Comparison of ENCODE assay signal across 1 cellular context in genomic region chr3:152656207-152657001, GRCh38.
TF ChIP-seq lines count a peak whose summit lies in the region.

No MANE protein-coding gene starts in this region.

TF ChIP-seq in K562, 482 proteins besides CTCF, POLR2A, EP300 and RAD21 (continued from another document and continues in another):
- TF ChIP-seq, protein P1, sequence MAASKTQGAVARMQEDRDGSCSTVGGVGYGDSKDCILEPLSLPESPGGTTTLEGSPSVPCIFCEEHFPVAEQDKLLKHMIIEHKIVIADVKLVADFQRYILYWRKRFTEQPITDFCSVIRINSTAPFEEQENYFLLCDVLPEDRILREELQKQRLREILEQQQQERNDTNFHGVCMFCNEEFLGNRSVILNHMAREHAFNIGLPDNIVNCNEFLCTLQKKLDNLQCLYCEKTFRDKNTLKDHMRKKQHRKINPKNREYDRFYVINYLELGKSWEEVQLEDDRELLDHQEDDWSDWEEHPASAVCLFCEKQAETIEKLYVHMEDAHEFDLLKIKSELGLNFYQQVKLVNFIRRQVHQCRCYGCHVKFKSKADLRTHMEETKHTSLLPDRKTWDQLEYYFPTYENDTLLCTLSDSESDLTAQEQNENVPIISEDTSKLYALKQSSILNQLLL (CRISPR knock-in tag; IDR thresholded peaks at IDR 0.05; ENCODE audit: borderline replicate concordance), result no peak
- TF ChIP-seq TBL1XR1 (IDR thresholded peaks at IDR 0.05; ENCODE audit: low read length in 2 of 2), result 0 out of 4 replicates have a peak, but pooled peaks of 1 of the 2 experiments have one; percentile 8
- no peak for TF ChIP-seq ZNF512 (tag; IDR thresholded peaks at IDR 0.05)
- no peak for TF ChIP-seq ZNF253 (CRISPR knock-in tag; conservative IDR thresholded peaks at IDR 0.05)
- no peak for TF ChIP-seq MCM3 (IDR thresholded peaks at IDR 0.05)
- TF ChIP-seq BRD4 (IDR thresholded peaks at IDR 0.05), result peak; percentile 81; the same call in 1 of the 2 replicates
- 0 out of 2 replicates have a peak, but pooled peaks have one; percentile 19 for TF ChIP-seq FOSL1 (tag; conservative IDR thresholded peaks at IDR 0.05)
- TF ChIP-seq, protein P2, sequence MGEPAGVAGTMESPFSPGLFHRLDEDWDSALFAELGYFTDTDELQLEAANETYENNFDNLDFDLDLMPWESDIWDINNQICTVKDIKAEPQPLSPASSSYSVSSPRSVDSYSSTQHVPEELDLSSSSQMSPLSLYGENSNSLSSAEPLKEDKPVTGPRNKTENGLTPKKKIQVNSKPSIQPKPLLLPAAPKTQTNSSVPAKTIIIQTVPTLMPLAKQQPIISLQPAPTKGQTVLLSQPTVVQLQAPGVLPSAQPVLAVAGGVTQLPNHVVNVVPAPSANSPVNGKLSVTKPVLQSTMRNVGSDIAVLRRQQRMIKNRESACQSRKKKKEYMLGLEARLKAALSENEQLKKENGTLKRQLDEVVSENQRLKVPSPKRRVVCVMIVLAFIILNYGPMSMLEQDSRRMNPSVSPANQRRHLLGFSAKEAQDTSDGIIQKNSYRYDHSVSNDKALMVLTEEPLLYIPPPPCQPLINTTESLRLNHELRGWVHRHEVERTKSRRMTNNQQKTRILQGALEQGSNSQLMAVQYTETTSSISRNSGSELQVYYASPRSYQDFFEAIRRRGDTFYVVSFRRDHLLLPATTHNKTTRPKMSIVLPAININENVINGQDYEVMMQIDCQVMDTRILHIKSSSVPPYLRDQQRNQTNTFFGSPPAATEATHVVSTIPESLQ (CRISPR knock-in tag; IDR thresholded peaks at IDR 0.05), result no peak
- no peak for TF ChIP-seq CBX1 (IDR thresholded peaks at IDR 0.05; ENCODE audit: low read depth)
- no peak for TF ChIP-seq KAT7 (CRISPR knock-in tag; IDR thresholded peaks at IDR 0.05; ENCODE audit: borderline replicate concordance)
- TF ChIP-seq TCFL5 (CRISPR knock-in tag; conservative IDR thresholded peaks at IDR 0.05), result no peak
- TF ChIP-seq NR3C1 (CRISPR knock-in tag; IDR thresholded peaks at IDR 0.05), result no peak
- TF ChIP-seq ZNF143 (CRISPR knock-in tag; IDR thresholded peaks at IDR 0.05), result no peak
- TF ChIP-seq, protein P3, sequence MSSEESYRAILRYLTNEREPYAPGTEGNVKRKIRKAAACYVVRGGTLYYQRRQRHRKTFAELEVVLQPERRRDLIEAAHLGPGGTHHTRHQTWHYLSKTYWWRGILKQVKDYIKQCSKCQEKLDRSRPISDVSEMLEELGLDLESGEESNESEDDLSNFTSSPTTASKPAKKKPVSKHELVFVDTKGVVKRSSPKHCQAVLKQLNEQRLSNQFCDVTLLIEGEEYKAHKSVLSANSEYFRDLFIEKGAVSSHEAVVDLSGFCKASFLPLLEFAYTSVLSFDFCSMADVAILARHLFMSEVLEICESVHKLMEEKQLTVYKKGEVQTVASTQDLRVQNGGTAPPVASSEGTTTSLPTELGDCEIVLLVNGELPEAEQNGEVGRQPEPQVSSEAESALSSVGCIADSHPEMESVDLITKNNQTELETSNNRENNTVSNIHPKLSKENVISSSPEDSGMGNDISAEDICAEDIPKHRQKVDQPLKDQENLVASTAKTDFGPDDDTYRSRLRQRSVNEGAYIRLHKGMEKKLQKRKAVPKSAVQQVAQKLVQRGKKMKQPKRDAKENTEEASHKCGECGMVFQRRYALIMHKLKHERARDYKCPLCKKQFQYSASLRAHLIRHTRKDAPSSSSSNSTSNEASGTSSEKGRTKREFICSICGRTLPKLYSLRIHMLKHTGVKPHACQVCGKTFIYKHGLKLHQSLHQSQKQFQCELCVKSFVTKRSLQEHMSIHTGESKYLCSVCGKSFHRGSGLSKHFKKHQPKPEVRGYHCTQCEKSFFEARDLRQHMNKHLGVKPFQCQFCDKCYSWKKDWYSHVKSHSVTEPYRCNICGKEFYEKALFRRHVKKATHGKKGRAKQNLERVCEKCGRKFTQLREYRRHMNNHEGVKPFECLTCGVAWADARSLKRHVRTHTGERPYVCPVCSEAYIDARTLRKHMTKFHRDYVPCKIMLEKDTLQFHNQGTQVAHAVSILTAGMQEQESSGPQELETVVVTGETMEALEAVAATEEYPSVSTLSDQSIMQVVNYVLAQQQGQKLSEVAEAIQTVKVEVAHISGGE (CRISPR knock-in tag; IDR thresholded peaks at IDR 0.05), result 0 out of 6 replicates have a peak, but pooled peaks of 1 of the 3 experiments have one; percentile 17
- no peak for TF ChIP-seq DIDO1 (tag; IDR thresholded peaks at IDR 0.05; ENCODE audit: low read depth)
- no peak for TF ChIP-seq MAFG (tag; conservative IDR thresholded peaks at IDR 0.05)
- no peak for TF ChIP-seq KHSRP (IDR thresholded peaks at IDR 0.05)
- TF ChIP-seq JUND (IDR thresholded peaks at IDR 0.05; ENCODE audit: borderline replicate concordance, low read depth, low read length), result 0 out of 2 replicates have a peak, but pooled peaks have one; percentile 17
- no peak; the same call in 2 of the 3 replicates for TF ChIP-seq JUND (tag; IDR thresholded peaks at IDR 0.05; ENCODE audit: borderline replicate concordance, low read depth, low read length)
- TF ChIP-seq KLF6 (CRISPR knock-in tag; IDR thresholded peaks at IDR 0.05; ENCODE audit: borderline replicate concordance), result no peak
- 0 out of 2 replicates have a peak, but pooled peaks have one; percentile 32 for TF ChIP-seq MTA1 (IDR thresholded peaks at IDR 0.05; ENCODE audit: borderline replicate concordance)
- no peak for TF ChIP-seq REST (CRISPR knock-in tag; IDR thresholded peaks at IDR 0.05; ENCODE audit: low read depth)
- TF ChIP-seq MECOM (CRISPR knock-in tag; IDR thresholded peaks at IDR 0.05), result no peak
- peak; percentile 57 for TF ChIP-seq ARID1B (IDR thresholded peaks at IDR 0.05)
- no peak for TF ChIP-seq ZNF232 (CRISPR knock-in tag; IDR thresholded peaks at IDR 0.05)
- no peak for TF ChIP-seq NR1H2 (CRISPR knock-in tag; IDR thresholded peaks at IDR 0.05)
- TF ChIP-seq CBFA2T2 (conservative IDR thresholded peaks at IDR 0.05), result no peak
- TF ChIP-seq RUNX1 (IDR thresholded peaks at IDR 0.05; ENCODE audit: low read depth), result no peak
- TF ChIP-seq CHCHD3 (CRISPR knock-in tag; IDR thresholded peaks at IDR 0.05), result no peak
- TF ChIP-seq ZNF75A (CRISPR knock-in tag; IDR thresholded peaks at IDR 0.05), result no peak
- TF ChIP-seq, protein P4, sequence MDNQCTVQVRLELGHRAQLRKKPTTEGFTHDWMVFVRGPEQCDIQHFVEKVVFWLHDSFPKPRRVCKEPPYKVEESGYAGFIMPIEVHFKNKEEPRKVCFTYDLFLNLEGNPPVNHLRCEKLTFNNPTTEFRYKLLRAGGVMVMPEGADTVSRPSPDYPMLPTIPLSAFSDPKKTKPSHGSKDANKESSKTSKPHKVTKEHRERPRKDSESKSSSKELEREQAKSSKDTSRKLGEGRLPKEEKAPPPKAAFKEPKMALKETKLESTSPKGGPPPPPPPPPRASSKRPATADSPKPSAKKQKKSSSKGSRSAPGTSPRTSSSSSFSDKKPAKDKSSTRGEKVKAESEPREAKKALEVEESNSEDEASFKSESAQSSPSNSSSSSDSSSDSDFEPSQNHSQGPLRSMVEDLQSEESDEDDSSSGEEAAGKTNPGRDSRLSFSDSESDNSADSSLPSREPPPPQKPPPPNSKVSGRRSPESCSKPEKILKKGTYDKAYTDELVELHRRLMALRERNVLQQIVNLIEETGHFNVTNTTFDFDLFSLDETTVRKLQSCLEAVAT (IDR thresholded peaks at IDR 0.05), result no peak
- no peak for TF ChIP-seq ETS2 (tag; IDR thresholded peaks at IDR 0.05; ENCODE audit: borderline replicate concordance, poor library complexity, severe bottlenecking)
- TF ChIP-seq CXXC5 (CRISPR knock-in tag; IDR thresholded peaks at IDR 0.05), result 0 out of 2 replicates have a peak, but pooled peaks have one; percentile 8
- TF ChIP-seq RNF2 (IDR thresholded peaks at IDR 0.05), result no peak
- 0 out of 2 replicates have a peak, but pooled peaks have one; percentile 31 for TF ChIP-seq MTA3 (IDR thresholded peaks at IDR 0.05; ENCODE audit: borderline replicate concordance)
- TF ChIP-seq SAFB2 (IDR thresholded peaks at IDR 0.05; ENCODE audit: borderline replicate concordance, low read depth, low read length, severe bottlenecking), result no peak
- TF ChIP-seq SPI1 (IDR thresholded peaks at IDR 0.05; ENCODE audit: borderline replicate concordance, low read depth, low read length), result peak; percentile 74
- peak; percentile 68 for TF ChIP-seq ZNF592 (IDR thresholded peaks at IDR 0.05)
- no peak for TF ChIP-seq HDAC6 (IDR thresholded peaks at IDR 0.05; ENCODE audit: low read depth, low read length)
- no peak for TF ChIP-seq BMI1 (IDR thresholded peaks at IDR 0.05; ENCODE audit: low read length)
- TF ChIP-seq DPF2 (IDR thresholded peaks at IDR 0.05), result peak; percentile 51; the same call in 1 of the 2 replicates
- TF ChIP-seq SRSF9 (IDR thresholded peaks at IDR 0.05; ENCODE audit: borderline replicate concordance, low read depth, low read length), result no peak
- TF ChIP-seq ADNP (tag; IDR thresholded peaks at IDR 0.05), result no peak; the same call in 1 of the 2 replicates
- TF ChIP-seq SMARCA4 (IDR thresholded peaks at IDR 0.05), result peak; percentile 70; the same call in 1 of the 2 replicates
- TF ChIP-seq TAF15 (IDR thresholded peaks at IDR 0.05; ENCODE audit: low read depth, low read length), result no peak
- TF ChIP-seq PURB (CRISPR knock-in tag; IDR thresholded peaks at IDR 0.05; ENCODE audit: low read depth), result no peak
